2 cellular contexts compared by ENCODE assay signal in the genomic region with DNA sequence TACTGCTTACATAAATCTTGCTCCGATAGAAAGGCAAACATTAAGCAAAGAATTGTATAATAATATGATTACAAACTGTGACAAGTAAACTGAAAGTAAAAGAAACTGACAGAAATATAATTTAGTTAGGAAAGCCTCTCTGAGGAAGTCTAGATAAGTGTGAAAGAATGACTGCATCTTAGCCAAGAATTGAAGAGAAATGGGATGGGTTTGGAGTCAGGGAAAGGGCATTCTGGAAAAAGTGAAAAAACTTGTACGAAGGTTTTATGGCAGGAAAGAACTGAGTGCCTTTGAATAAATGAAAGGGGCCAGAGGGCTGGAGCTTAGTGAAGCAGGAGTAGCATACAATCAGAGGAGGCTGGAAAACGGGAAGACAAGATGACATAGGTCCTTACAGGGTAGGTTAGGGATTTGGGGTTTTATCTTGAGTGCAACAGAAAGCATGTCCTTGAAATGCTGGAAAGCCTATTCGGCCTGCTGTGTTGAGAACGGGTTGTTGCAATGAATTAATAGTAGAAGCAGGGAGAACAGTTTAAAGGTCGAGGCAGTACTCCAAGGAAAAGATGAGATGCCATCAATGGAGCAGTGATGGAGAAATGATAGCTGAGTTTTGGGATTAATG.
TF ChIP-seq lines count a peak whose summit lies in the region.

No MANE protein-coding gene starts in this region.

TF ChIP-seq in A549, 52 proteins besides CTCF, POLR2A, EP300 and RAD21 (continued from another document):
- TF ChIP-seq, protein P1, sequence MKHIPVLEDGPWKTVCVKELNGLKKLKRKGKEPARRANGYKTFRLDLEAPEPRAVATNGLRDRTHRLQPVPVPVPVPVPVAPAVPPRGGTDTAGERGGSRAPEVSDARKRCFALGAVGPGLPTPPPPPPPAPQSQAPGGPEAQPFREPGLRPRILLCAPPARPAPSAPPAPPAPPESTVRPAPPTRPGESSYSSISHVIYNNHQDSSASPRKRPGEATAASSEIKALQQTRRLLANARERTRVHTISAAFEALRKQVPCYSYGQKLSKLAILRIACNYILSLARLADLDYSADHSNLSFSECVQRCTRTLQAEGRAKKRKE (CRISPR knock-in tag; IDR thresholded peaks at IDR 0.05; ENCODE audit: low read depth), result no peak
- no peak for TF ChIP-seq CEBPB (IDR thresholded peaks at IDR 0.05)
- TF ChIP-seq SMC3 (IDR thresholded peaks at IDR 0.05), result no peak
- TF ChIP-seq, protein P2, sequence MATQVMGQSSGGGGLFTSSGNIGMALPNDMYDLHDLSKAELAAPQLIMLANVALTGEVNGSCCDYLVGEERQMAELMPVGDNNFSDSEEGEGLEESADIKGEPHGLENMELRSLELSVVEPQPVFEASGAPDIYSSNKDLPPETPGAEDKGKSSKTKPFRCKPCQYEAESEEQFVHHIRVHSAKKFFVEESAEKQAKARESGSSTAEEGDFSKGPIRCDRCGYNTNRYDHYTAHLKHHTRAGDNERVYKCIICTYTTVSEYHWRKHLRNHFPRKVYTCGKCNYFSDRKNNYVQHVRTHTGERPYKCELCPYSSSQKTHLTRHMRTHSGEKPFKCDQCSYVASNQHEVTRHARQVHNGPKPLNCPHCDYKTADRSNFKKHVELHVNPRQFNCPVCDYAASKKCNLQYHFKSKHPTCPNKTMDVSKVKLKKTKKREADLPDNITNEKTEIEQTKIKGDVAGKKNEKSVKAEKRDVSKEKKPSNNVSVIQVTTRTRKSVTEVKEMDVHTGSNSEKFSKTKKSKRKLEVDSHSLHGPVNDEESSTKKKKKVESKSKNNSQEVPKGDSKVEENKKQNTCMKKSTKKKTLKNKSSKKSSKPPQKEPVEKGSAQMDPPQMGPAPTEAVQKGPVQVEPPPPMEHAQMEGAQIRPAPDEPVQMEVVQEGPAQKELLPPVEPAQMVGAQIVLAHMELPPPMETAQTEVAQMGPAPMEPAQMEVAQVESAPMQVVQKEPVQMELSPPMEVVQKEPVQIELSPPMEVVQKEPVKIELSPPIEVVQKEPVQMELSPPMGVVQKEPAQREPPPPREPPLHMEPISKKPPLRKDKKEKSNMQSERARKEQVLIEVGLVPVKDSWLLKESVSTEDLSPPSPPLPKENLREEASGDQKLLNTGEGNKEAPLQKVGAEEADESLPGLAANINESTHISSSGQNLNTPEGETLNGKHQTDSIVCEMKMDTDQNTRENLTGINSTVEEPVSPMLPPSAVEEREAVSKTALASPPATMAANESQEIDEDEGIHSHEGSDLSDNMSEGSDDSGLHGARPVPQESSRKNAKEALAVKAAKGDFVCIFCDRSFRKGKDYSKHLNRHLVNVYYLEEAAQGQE (IDR thresholded peaks at IDR 0.05), result no peak
- no peak for TF ChIP-seq TFCP2L1 (CRISPR knock-in tag; IDR thresholded peaks at IDR 0.05)
TF ChIP-seq in A549: peak in this region for 0.

TF ChIP-seq in endothelial cell of umbilical vein, 7 proteins besides CTCF, POLR2A, EP300 and RAD21 (continued from another document):
- TF ChIP-seq, protein P3, sequence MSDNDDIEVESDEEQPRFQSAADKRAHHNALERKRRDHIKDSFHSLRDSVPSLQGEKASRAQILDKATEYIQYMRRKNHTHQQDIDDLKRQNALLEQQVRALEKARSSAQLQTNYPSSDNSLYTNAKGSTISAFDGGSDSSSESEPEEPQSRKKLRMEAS (IDR thresholded peaks at IDR 0.05; ENCODE audit: insufficient read depth, insufficient read length), result no peak
- no peak for TF ChIP-seq EZH2 (IDR thresholded peaks at IDR 0.05; ENCODE audit: borderline replicate concordance, low read depth, low read length, severe bottlenecking)
